In genomic region chr16:30774367-30775130, GRCh38 we compare ENCODE assay signal across 9 cellular contexts. TPM values are rescaled to one million over a fixed set of nuclear protein-coding genes. Genes with fewer than 3 reads are reported as not detected.
DNase-seq lines count a peak whose midpoint lies in the region; ATAC-seq and TF ChIP-seq lines count a peak whose summit lies in the region.
"Had no signal": no experiment of that assay in that cellular context is flagged by ENCODE, and none has a peak within 500 bp of the region (broad histone marks: within the 10 kb centered on the region; RNA-seq: fewer than 3 reads in every experiment).

No MANE protein-coding gene starts in this region.

- CTCF ChIA-PET in Caco-2 (lab: Charles Lee) = interaction anchor here (0.7 to 1.5 kb wide), 4 partner anchors 12 to 380 kb away, joined by 3 to 8 read pairs (median 4); partner anchors contain the start of gene ZNF629

- no peak overlapping the region for H3K4me3 ChIP-seq in Caco-2 (ENCODE audit: low read depth, low read length)
- peak overlapping the region; percentile 75 for H3K4me3 ChIP-seq in fibroblast of villous mesenchyme (ENCODE audit: low read depth, low read length)
- H3K4me3 ChIP-seq in ovary = peak overlapping the region; percentile 58

- H3K27ac Mint-ChIP-seq in Caco-2 (ENCODE audit: unreplicated experiment) = peak overlapping the region; percentile 91

- H3K9me3 ChIP-seq in Caco-2 = no peaks in the 10 kb centered on the region
- H3K9me3 ChIP-seq in ovary = no peaks in the 10 kb centered on the region

- no peaks in the 10 kb centered on the region for H3K9me3 Mint-ChIP-seq in Caco-2 (ENCODE audit: unreplicated experiment)
- H3K9me3 Mint-ChIP-seq: activated naive CD4-positive, alpha-beta T cell treated with anti-CD3 and anti-CD28 coated beads, Interleukin-2, amount 50 U/mL, for 72 hours had no signal

- DNase-seq in Caco-2 = no peak
- no peak for DNase-seq in fibroblast of villous mesenchyme (ENCODE audit: low read depth)
- DNase-seq in ovary = no peak
- DNase-seq in stimulated activated CD4-positive, alpha-beta T cell treated with anti-CD3 and anti-CD28 coated beads, Interleukin-15, amount 100 ng/mL, for 24 hours = no peak

- TF ChIP-seq CTCF in Caco-2 (IDR thresholded peaks at IDR 0.05; ENCODE audit: insufficient read depth in 1 of 2, low read depth in 1 of 2, low read length in 1 of 2, severe bottlenecking in 1 of 2, unreplicated experiment in 1 of 2) (no peak), fibroblast of villous mesenchyme (IDR thresholded peaks at IDR 0.05; ENCODE audit: insufficient read depth, low read depth, low read length) (no peak), ovary (IDR thresholded peaks at IDR 0.05) (no peak)

- TF ChIP-seq EP300 in ovary (IDR thresholded peaks at IDR 0.05) = no peak

- no TSS peak for BruUV-seq in Caco-2 (replicated peaks; lab: Mats Ljungman, UMichigan)

- H3K27ac ChIP-seq in ovary = peak overlapping the region in 1 of 2 donors; percentile 73

- H3K27me3 ChIP-seq in Caco-2 (replicated peaks; ENCODE audit: control insufficient read depth, insufficient read depth, low read length) (no peaks in the 10 kb centered on the region), ovary (no peaks in the 10 kb centered on the region)

- H3K27me3 Mint-ChIP-seq in Caco-2 (ENCODE audit: insufficient read depth, unreplicated experiment) = no peaks in the 10 kb centered on the region

- TF ChIP-seq POLR2A in ovary (IDR thresholded peaks at IDR 0.05) = no peak

- H3K4me1 ChIP-seq in Caco-2 (peaks cover 12% of the 10 kb centered on the region), ovary (ENCODE audit: insufficient read depth) (peaks cover 7% of the 10 kb centered on the region)

- intact Hi-C loops in Caco-2 (cut with micrococcal nuclease; ENCODE audit: unreplicated experiment) (loop anchor here (1.0 to 2.0 kb wide), 3 partner anchors 12 to 148 kb away; partner anchors contain the start of genes CFAP119 and RNF40), ovary (cut with DNase I) (no loop called here)

- H3K36me3 Mint-ChIP-seq in Caco-2 (ENCODE audit: insufficient read depth, unreplicated experiment) = peaks cover 81% of the 10 kb centered on the region
- H3K36me3 Mint-ChIP-seq: activated naive CD4-positive, alpha-beta T cell treated with anti-CD3 and anti-CD28 coated beads, Interleukin-2, amount 50 U/mL, for 72 hours had no signal

- peaks cover 10% of the 10 kb centered on the region for H3K4me1 Mint-ChIP-seq in Caco-2 (ENCODE audit: low read depth, unreplicated experiment)

- ATAC-seq in SK-N-SH treated with all-trans-retinoic acid at 6 μM for 48 hours (peak; percentile 7), HG02623 (IDR thresholded peaks at IDR 0.05; ENCODE audit: unreplicated experiment) (no peak), GM19351 (IDR thresholded peaks at IDR 0.05; ENCODE audit: unreplicated experiment) (no peak), HG03469 (IDR thresholded peaks at IDR 0.05; ENCODE audit: unreplicated experiment) (no peak)

- POLR2A ChIA-PET in Caco-2 (lab: Charles Lee) = interaction anchor here (0.6 to 1.5 kb wide), 6 partner anchors 12 to 68 kb away, joined by 3 to 10 read pairs (median 3); partner anchors contain the start of genes PHKG2 and ZNF629

- peaks cover 3% of the 10 kb centered on the region for H3K36me3 ChIP-seq in Caco-2 (ENCODE audit: control insufficient read depth, insufficient read depth, low read length)
- no peaks in the 10 kb centered on the region for H3K36me3 ChIP-seq in ovary

- 42% methylated on average over 8 of the region's 8 CpGs for WGBS in ovary, 3 donors

- peak overlapping the region; percentile 75 for H3K4me3 Mint-ChIP-seq in Caco-2 (ENCODE audit: unreplicated experiment)

TF ChIP-seq in SK-N-SH treated with all-trans-retinoic acid at 6 μM for 48 hours, 23 proteins besides CTCF, POLR2A, EP300 and RAD21:
- no peak for TF ChIP-seq RARB (CRISPR knock-in tag; IDR thresholded peaks at IDR 0.05)
- no peak for TF ChIP-seq ZFP30 (CRISPR knock-in tag; IDR thresholded peaks at IDR 0.05)
- TF ChIP-seq ZNF565 (CRISPR knock-in tag; conservative IDR thresholded peaks at IDR 0.05; ENCODE audit: low read depth) = no peak

RNA-seq across cellular contexts. Expression of gene RNF40, which starts 12.4 kb away (rescaled TPM):
- total RNA-seq in Caco-2 (2022) (94.0 and 97.6 TPM in 2 replicates), fibroblast of villous mesenchyme (68.9 and 88.9 TPM in 2 replicates), ovary (100 to 1,000 TPM in 3 of 7 donors, 10 to 100 TPM in 4; 74.4 to 143 (median 94.3) TPM)
- 100 to 1,000 TPM in 1 of 2 donors, 10 to 100 TPM in 1; 67.2 to 110 TPM for polyA plus RNA-seq in ovary

RNA-seq across cellular contexts. Expression of gene ZNF629, which starts 12.5 kb away (rescaled TPM):
- total RNA-seq in Caco-2 (2022) = 18.9 and 20.6 TPM in 2 replicates
- 19.4 and 21.6 TPM in 2 replicates for total RNA-seq in fibroblast of villous mesenchyme
- 10 to 100 TPM in 6 of 7 donors, 1 to 10 TPM in 1; 9.4 to 26.3 (median 21.9) TPM for total RNA-seq in ovary
- polyA plus RNA-seq in ovary = 10 to 100 TPM in 1 of 2 donors, 1 to 10 TPM in 1; 8.2 to 12.4 TPM

RNA-seq across cellular contexts. Expression of gene CFAP119, which starts 12.7 kb away (rescaled TPM):
- 4.0 and 4.5 TPM in 2 replicates for total RNA-seq in Caco-2 (2022)
- total RNA-seq in fibroblast of villous mesenchyme = 1.3 and 3.2 TPM in 2 replicates
- 10 to 100 TPM in 1 of 7 donors, 1 to 10 TPM in 6; 1.2 to 27.0 (median 5.1) TPM for total RNA-seq in ovary
- 1 to 10 TPM; 2.1 to 4.6 TPM for polyA plus RNA-seq in ovary

RNA-seq across cellular contexts. Expression of gene PHKG2, which starts 26.3 kb away (rescaled TPM):
- 40.8 and 48.6 TPM in 2 replicates for total RNA-seq in Caco-2 (2022)
- 22.2 and 26.3 TPM in 2 replicates for total RNA-seq in fibroblast of villous mesenchyme
- 10 to 100 TPM; 14.2 to 41.6 (median 21.0) TPM for total RNA-seq in ovary
- polyA plus RNA-seq in ovary = 10 to 100 TPM; 13.1 to 20.6 TPM
